Comparison of ENCODE assay signal across 10 cellular contexts in the genomic region with DNA sequence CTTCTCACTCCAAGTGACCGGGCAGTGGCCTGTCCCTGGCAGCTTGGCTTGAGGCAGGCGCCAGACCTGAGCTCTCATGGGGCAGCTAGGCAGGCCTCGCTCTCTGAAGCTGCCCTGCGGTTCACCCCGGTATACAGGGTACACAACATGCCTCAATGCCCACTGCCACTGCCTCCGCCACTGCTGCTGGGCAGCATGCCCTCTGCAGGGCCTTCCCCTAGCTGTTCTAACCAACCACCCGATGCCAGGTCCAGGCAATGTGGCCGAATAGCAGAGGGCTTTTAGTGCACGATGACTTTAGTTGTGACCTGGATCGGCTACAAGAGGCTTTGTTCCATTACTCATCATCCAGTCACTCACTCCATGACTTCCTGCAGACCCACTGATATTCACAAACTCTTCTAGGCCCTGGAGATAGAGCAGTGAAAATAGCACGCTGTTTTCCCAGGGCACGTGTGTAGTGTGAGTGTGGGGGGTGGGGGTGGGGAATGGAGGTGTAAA. TPM values are rescaled to one million over a fixed set of nuclear protein-coding genes. Genes with fewer than 3 reads are reported as not detected.
A peak's percentile ranks its signal among the peaks of the same experiment; 100 is the strongest.
DNase-seq lines count a peak whose midpoint lies in the region; ATAC-seq and TF ChIP-seq lines count a peak whose summit lies in the region.
"Had no signal": no experiment of that assay in that cellular context is flagged by ENCODE, and none has a peak within 500 bp of the region (broad histone marks: within the 10 kb centered on the region; RNA-seq: fewer than 3 reads in every experiment).

No MANE protein-coding gene starts in this region.

- H3K4me3 ChIP-seq in fibroblast of mammary gland (ENCODE audit: control insufficient read depth, low read depth, low read length) = peak overlapping the region; percentile 7
- H3K4me3 ChIP-seq in HAP-1 = no peak overlapping the region
- H3K4me3 ChIP-seq in BE2C (ENCODE audit: low read depth, low read length) = no peak overlapping the region

- H3K36me3 ChIP-seq in HAP-1 (replicated peaks) (no peaks in the 10 kb centered on the region; the same call in 1 of the 2 replicates), BE2C (peaks cover 4% of the 10 kb centered on the region; the same call in 1 of the 2 replicates)

- H3K27ac Mint-ChIP-seq in osteocyte (ENCODE audit: unreplicated experiment) = peak overlapping the region; percentile 93
- H3K27ac Mint-ChIP-seq: activated CD4-positive, alpha-beta memory T cell treated with anti-CD3 and anti-CD28 coated beads for 36 hours had no signal

- DNase-seq in fibroblast of mammary gland (ENCODE audit: low read depth) (peak; percentile 86), osteocyte (ENCODE audit: extremely low spot score, unreplicated experiment) (no peak), HAP-1 (ENCODE audit: low spot score in 2 of 2) (no peak), BE2C (no peak), ureter (ENCODE audit: low spot score) (no peak)

- H3K27me3 ChIP-seq in HAP-1 (ENCODE audit: low read depth) = no peaks in the 10 kb centered on the region
- no peaks in the 10 kb centered on the region for H3K27me3 ChIP-seq in BE2C

- ATAC-seq in SK-N-SH treated with all-trans-retinoic acid at 6 μM for 48 hours = peak; percentile 76
- no peak for ATAC-seq in GM19463 (IDR thresholded peaks at IDR 0.05; ENCODE audit: unreplicated experiment)

- H3K9me3 ChIP-seq in HAP-1 (no peaks in the 10 kb centered on the region), BE2C (no peaks in the 10 kb centered on the region)

- no peaks in the 10 kb centered on the region for H3K9me3 Mint-ChIP-seq in osteocyte (ENCODE audit: unreplicated experiment)
- H3K9me3 Mint-ChIP-seq: activated CD4-positive, alpha-beta memory T cell treated with anti-CD3 and anti-CD28 coated beads for 36 hours had no signal

- H3K4me3 Mint-ChIP-seq in osteocyte (ENCODE audit: unreplicated experiment) = peak overlapping the region; percentile 44
- H3K4me3 Mint-ChIP-seq: activated CD4-positive, alpha-beta memory T cell treated with anti-CD3 and anti-CD28 coated beads for 36 hours had no signal

- H3K4me1 ChIP-seq in HAP-1 = no peaks in the 10 kb centered on the region
- H3K4me1 ChIP-seq in BE2C = peaks cover 3% of the 10 kb centered on the region; the same call in 1 of the 2 replicates

- H3K4me1 Mint-ChIP-seq in osteocyte (ENCODE audit: unreplicated experiment) = peaks cover 68% of the 10 kb centered on the region

- in situ Hi-C loops in HAP-1 (cut with MboI; ENCODE audit: low sequenced_read_pairs) = no loop called here

- no peaks in the 10 kb centered on the region for H3K27me3 Mint-ChIP-seq in osteocyte (ENCODE audit: unreplicated experiment)
- H3K27me3 Mint-ChIP-seq: activated CD4-positive, alpha-beta memory T cell treated with anti-CD3 and anti-CD28 coated beads for 36 hours had no signal

- TF ChIP-seq CTCF in C4-2B (conservative IDR thresholded peaks at IDR 0.05) (no peak), fibroblast of mammary gland (conservative IDR thresholded peaks at IDR 0.05; ENCODE audit: control insufficient read depth, insufficient read depth, low read depth, low read length) (no peak), osteocyte (IDR thresholded peaks at IDR 0.05) (no peak), BE2C (IDR thresholded peaks at IDR 0.05; ENCODE audit: low read depth, low read length) (no peak)

- H3K36me3 Mint-ChIP-seq in osteocyte (ENCODE audit: unreplicated experiment) = peaks cover 2% of the 10 kb centered on the region
- H3K36me3 Mint-ChIP-seq: activated CD4-positive, alpha-beta memory T cell treated with anti-CD3 and anti-CD28 coated beads for 36 hours had no signal

- peak overlapping the region; percentile 84 for H3K27ac ChIP-seq in C4-2B

TF ChIP-seq in SK-N-SH treated with all-trans-retinoic acid at 6 μM for 48 hours, 23 proteins besides CTCF, POLR2A, EP300 and RAD21:
- TF ChIP-seq POU6F1 (CRISPR knock-in tag; IDR thresholded peaks at IDR 0.05; ENCODE audit: borderline replicate concordance, low read depth) = no peak
- TF ChIP-seq RARB (CRISPR knock-in tag; IDR thresholded peaks at IDR 0.05) = no peak
- no peak for TF ChIP-seq ZNF70 (CRISPR knock-in tag; IDR thresholded peaks at IDR 0.05)
- TF ChIP-seq ZFP30 (CRISPR knock-in tag; IDR thresholded peaks at IDR 0.05) = no peak
- no peak for TF ChIP-seq ARNTL (CRISPR knock-in tag; IDR thresholded peaks at IDR 0.05; ENCODE audit: borderline replicate concordance, low read depth)
- no peak for TF ChIP-seq CSDC2 (CRISPR knock-in tag; IDR thresholded peaks at IDR 0.05)
- TF ChIP-seq TSHZ2 (CRISPR knock-in tag; IDR thresholded peaks at IDR 0.05) = no peak
- peak; percentile 49; the same call in 1 of the 2 replicates for TF ChIP-seq SNAI2 (CRISPR knock-in tag; IDR thresholded peaks at IDR 0.05)
- no peak for TF ChIP-seq ZNF8 (CRISPR knock-in tag; IDR thresholded peaks at IDR 0.05)
- no peak for TF ChIP-seq PPARA (CRISPR knock-in tag; IDR thresholded peaks at IDR 0.05; ENCODE audit: borderline replicate concordance)
- no peak for TF ChIP-seq ZC3H10 (CRISPR knock-in tag; IDR thresholded peaks at IDR 0.05)
- TF ChIP-seq BACH2 (CRISPR knock-in tag; IDR thresholded peaks at IDR 0.05; ENCODE audit: borderline replicate concordance) = no peak
- TF ChIP-seq CSRNP3 (CRISPR knock-in tag; IDR thresholded peaks at IDR 0.05) = no peak
- TF ChIP-seq TCF4 (CRISPR knock-in tag; IDR thresholded peaks at IDR 0.05; ENCODE audit: borderline replicate concordance) = no peak
- TF ChIP-seq OSR1 (CRISPR knock-in tag; IDR thresholded peaks at IDR 0.05) = no peak
- TF ChIP-seq ZFP3 (CRISPR knock-in tag; IDR thresholded peaks at IDR 0.05) = peak; percentile 69; the same call in 1 of the 2 replicates
- no peak for TF ChIP-seq ZNF565 (CRISPR knock-in tag; conservative IDR thresholded peaks at IDR 0.05; ENCODE audit: low read depth)

RNA-seq across cellular contexts. Expression of gene CDC42EP4, which starts 19.7 kb away (rescaled TPM):
- total RNA-seq in osteocyte (32.0 and 32.7 TPM in 2 replicates), ureter (70.8 TPM)
- polyA plus RNA-seq in BE2C (2012; ENCODE audit: insufficient read depth, insufficient read length, low read depth) = 63.5 TPM

RNA-seq across cellular contexts. Expression of gene CPSF4L, which starts 30.4 kb away (rescaled TPM):
- total RNA-seq in osteocyte = not detected in 2 replicates
- not detected for polyA plus RNA-seq in BE2C (2012; ENCODE audit: insufficient read depth, insufficient read length, low read depth)
- not detected for total RNA-seq in ureter
- total RNA-seq: activated CD4-positive, alpha-beta memory T cell treated with anti-CD3 and anti-CD28 coated beads for 36 hours had no signal
- polyA plus RNA-seq: neural cell had no signal
